In the genomic region with DNA sequence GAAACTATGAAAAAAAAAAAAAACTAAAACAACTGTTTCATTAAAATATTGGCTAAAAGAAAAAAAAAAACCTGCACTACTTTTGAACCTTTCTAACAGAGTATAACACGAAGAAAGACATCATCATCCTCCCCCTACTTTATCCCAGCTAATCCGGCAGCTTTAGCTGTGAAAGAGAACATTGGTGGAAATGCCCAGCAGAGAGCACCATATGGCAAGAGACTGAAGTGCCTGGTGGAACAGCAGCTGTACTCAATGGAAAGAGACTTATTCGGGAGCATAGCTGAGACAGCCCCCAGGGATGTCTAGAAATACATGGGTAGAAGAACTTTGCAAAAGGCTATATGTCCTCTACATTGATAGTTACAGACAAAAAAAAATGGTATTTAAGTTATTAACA, we compare ENCODE assay signal across 8 cellular contexts. TPM values are rescaled to one million over a fixed set of nuclear protein-coding genes. Genes with fewer than 3 reads are reported as not detected.
DNase-seq lines count a peak whose midpoint lies in the region; ATAC-seq and TF ChIP-seq lines count a peak whose summit lies in the region.

No MANE protein-coding gene starts in this region.

- CTCF ChIA-PET in CD4-positive, alpha-beta T cell (lab: Charles Lee): interaction anchor here (3.1 kb wide), 1 partner anchor 11 kb away, joined by 8 read pairs; no protein-coding TSS in a partner anchor

- peaks cover 5% of the 10 kb centered on the region for H3K9me3 Mint-ChIP-seq in activated CD4-positive, alpha-beta T cell treated with anti-CD3 and anti-CD28 coated beads, Interleukin-2, amount 10 ng/mL, durations not matched to agents 24 days and 14 days
- H3K9me3 Mint-ChIP-seq in stimulated activated effector memory CD8-positive, alpha-beta T cell treated with anti-CD3 and anti-CD28 coated beads, Interleukin-12 subunit alpha, Interleukin-12 subunit beta, amount 100 ng/mL, for 72 hours: peaks cover 6% of the 10 kb centered on the region
- H3K9me3 Mint-ChIP-seq in CD4-positive, alpha-beta T cell: peaks cover 6% of the 10 kb centered on the region

- no peaks in the 10 kb centered on the region for H3K9me3 ChIP-seq in fibroblast of lung (ENCODE audit: control insufficient read depth, insufficient read depth, low read depth, low read length)
- H3K9me3 ChIP-seq in CD4-positive, alpha-beta T cell (ENCODE audit: control insufficient read depth, low read length): peaks cover 9% of the 10 kb centered on the region

- TF ChIP-seq CTCF in fibroblast of lung (conservative IDR thresholded peaks at IDR 0.05 in 1 of 2, IDR thresholded peaks at IDR 0.05 in 1 of 2; ENCODE audit: low read depth in 1 of 2, low read length in 2 of 2) (peak; percentile 20 to 26), lower leg skin (IDR thresholded peaks at IDR 0.05) (no peak)
- TF ChIP-seq CTCF in CD4-positive, alpha-beta T cell (IDR thresholded peaks at IDR 0.05): no peak

- no peaks in the 10 kb centered on the region for H3K4me1 ChIP-seq in fibroblast of lung (ENCODE audit: control insufficient read depth, extremely low read depth, insufficient read depth, low read length)

- no peak for TF ChIP-seq POLR2A in lower leg skin (IDR thresholded peaks at IDR 0.05)

- no peaks in the 10 kb centered on the region for H3K36me3 ChIP-seq in fibroblast of lung (ENCODE audit: control insufficient read depth, insufficient read depth, low read length)

- no peaks in the 10 kb centered on the region for H4K20me1 ChIP-seq in fibroblast of lung (ENCODE audit: control insufficient read depth, extremely low read depth, insufficient read depth, low read length)

- intact Hi-C loops in activated CD4-positive, alpha-beta T cell treated with anti-CD3 and anti-CD28 coated beads, Interleukin-2, amount 10 ng/mL, durations not matched to agents 24 days and 14 days (cut with micrococcal nuclease): no loop called here
- intact Hi-C loops in lower leg skin (cut with DNase I; ENCODE audit: low total_unique reads): no loop called here
- intact Hi-C loops in CD4-positive, alpha-beta T cell (cut with DNase I, micrococcal nuclease): no loop called here

- H3K4me3 Mint-ChIP-seq in activated CD4-positive, alpha-beta T cell treated with anti-CD3 and anti-CD28 coated beads, Interleukin-2, amount 10 ng/mL, durations not matched to agents 24 days and 14 days: no peak overlapping the region
- H3K4me3 Mint-ChIP-seq in stimulated activated effector memory CD8-positive, alpha-beta T cell treated with anti-CD3 and anti-CD28 coated beads, Interleukin-12 subunit alpha, Interleukin-12 subunit beta, amount 100 ng/mL, for 72 hours: no peak overlapping the region
- H3K4me3 Mint-ChIP-seq in CD4-positive, alpha-beta T cell: no peak overlapping the region

- no peak overlapping the region for H3K9ac ChIP-seq in fibroblast of lung (ENCODE audit: insufficient read depth, low read length)

- ATAC-seq in stimulated activated effector memory CD8-positive, alpha-beta T cell treated with anti-CD3 and anti-CD28 coated beads, Interleukin-12 subunit alpha, Interleukin-12 subunit beta, amount 100 ng/mL, for 72 hours: peak; percentile 21
- no peak for ATAC-seq in CD4-positive, alpha-beta T cell (ENCODE audit: poor library complexity)

- H3K36me3 Mint-ChIP-seq in activated CD4-positive, alpha-beta T cell treated with anti-CD3 and anti-CD28 coated beads, Interleukin-2, amount 10 ng/mL, durations not matched to agents 24 days and 14 days (ENCODE audit: low read depth): no peaks in the 10 kb centered on the region
- no peaks in the 10 kb centered on the region for H3K36me3 Mint-ChIP-seq in stimulated activated effector memory CD8-positive, alpha-beta T cell treated with anti-CD3 and anti-CD28 coated beads, Interleukin-12 subunit alpha, Interleukin-12 subunit beta, amount 100 ng/mL, for 72 hours
- no peaks in the 10 kb centered on the region for H3K36me3 Mint-ChIP-seq in CD4-positive, alpha-beta T cell (ENCODE audit: low read depth)

- WGBS in lower leg skin, 2 donors: 14 to 26% methylated on average over 3 of the region's 3 CpGs

- no peak overlapping the region for H3K4me2 ChIP-seq in fibroblast of lung (ENCODE audit: extremely low read depth, insufficient read depth, low read length)

- H3K4me3 ChIP-seq in fibroblast of lung (replicated peaks in 1 of 4; ENCODE audit: control extremely low read depth in 1 of 4, insufficient read depth in 1 of 4, low read depth in 3 of 4, low read length in 4 of 4): no peak overlapping the region
- no peak overlapping the region for H3K4me3 ChIP-seq in lower leg skin (ENCODE audit: low read depth, poor library complexity, severe bottlenecking)

- no peaks in the 10 kb centered on the region for H3K27me3 ChIP-seq in fibroblast of lung (ENCODE audit: control insufficient read depth, insufficient read depth, low read length)
- no peaks in the 10 kb centered on the region for H3K27me3 ChIP-seq in CD4-positive, alpha-beta T cell (ENCODE audit: control insufficient read depth, insufficient read depth, low read length)

- peaks cover 13% of the 10 kb centered on the region for H3K27me3 Mint-ChIP-seq in activated CD4-positive, alpha-beta T cell treated with anti-CD3 and anti-CD28 coated beads, Interleukin-2, amount 10 ng/mL, durations not matched to agents 24 days and 14 days
- no peaks in the 10 kb centered on the region for H3K27me3 Mint-ChIP-seq in CD4-positive, alpha-beta T cell

- no peak overlapping the region for H3K27ac ChIP-seq in fibroblast of lung (ENCODE audit: insufficient read depth, low read length)
- no peak overlapping the region for H3K27ac ChIP-seq in CD4-positive, alpha-beta T cell (ENCODE audit: low read depth, low read length)

- H2AFZ ChIP-seq in fibroblast of lung (ENCODE audit: low read length): no peak overlapping the region

- H3K79me2 ChIP-seq in fibroblast of lung (ENCODE audit: control insufficient read depth, insufficient read depth, low read length): no peaks in the 10 kb centered on the region

- H3K4me1 Mint-ChIP-seq in activated CD4-positive, alpha-beta T cell treated with anti-CD3 and anti-CD28 coated beads, Interleukin-2, amount 10 ng/mL, durations not matched to agents 24 days and 14 days: no peaks in the 10 kb centered on the region
- H3K4me1 Mint-ChIP-seq in stimulated activated effector memory CD8-positive, alpha-beta T cell treated with anti-CD3 and anti-CD28 coated beads, Interleukin-12 subunit alpha, Interleukin-12 subunit beta, amount 100 ng/mL, for 72 hours: no peaks in the 10 kb centered on the region
- no peaks in the 10 kb centered on the region for H3K4me1 Mint-ChIP-seq in CD4-positive, alpha-beta T cell (ENCODE audit: low read depth)

- H3K27ac Mint-ChIP-seq in activated CD4-positive, alpha-beta T cell treated with anti-CD3 and anti-CD28 coated beads, Interleukin-2, amount 10 ng/mL, durations not matched to agents 24 days and 14 days: no peak overlapping the region
- no peak overlapping the region for H3K27ac Mint-ChIP-seq in stimulated activated effector memory CD8-positive, alpha-beta T cell treated with anti-CD3 and anti-CD28 coated beads, Interleukin-12 subunit alpha, Interleukin-12 subunit beta, amount 100 ng/mL, for 72 hours
- no peak overlapping the region for H3K27ac Mint-ChIP-seq in CD4-positive, alpha-beta T cell

- POLR2A ChIA-PET in CD4-positive, alpha-beta T cell (lab: Charles Lee): no interaction called here

- peak; percentile 58 for DNase-seq in activated CD4-positive, alpha-beta T cell treated with anti-CD3 and anti-CD28 coated beads, Interleukin-2, amount 10 ng/mL, durations not matched to agents 24 days and 14 days
- DNase-seq in activated CD4-positive, alpha-beta T cell treated with anti-CD3 and anti-CD28 coated beads for 48 hours: no peak
- DNase-seq in NCI-H748 treated with DMSO at 0.1 percent for 48 hours (lab: John Stamatoyannopoulos, UW) (peak; percentile 4), fibroblast of lung (ENCODE audit: low read depth in 2 of 2) (peak; percentile 21 to 26), lower leg skin (ENCODE audit: low spot score in 2 of 2) (no peak)
- no peak for DNase-seq in stimulated activated effector memory CD8-positive, alpha-beta T cell treated with anti-CD3 and anti-CD28 coated beads, Interleukin-12 subunit alpha, Interleukin-12 subunit beta, amount 100 ng/mL, for 72 hours (ENCODE audit: low spot score in 2 of 2)
- DNase-seq in CD4-positive, alpha-beta T cell: no peak
- DNase-seq in stimulated activated CD4-positive, alpha-beta T cell treated with anti-CD3 and anti-CD28 coated beads, Interleukin-4, amount 100 ng/mL, for 4 hours: no peak

RNA-seq across cellular contexts. Expression of gene STPG2, which starts 30.3 kb away (rescaled TPM):
- total RNA-seq in activated CD4-positive, alpha-beta T cell treated with anti-CD3 and anti-CD28 coated beads, Interleukin-2, amount 10 ng/mL, durations not matched to agents 24 days and 14 days: not detected in 2 replicates
- total RNA-seq in fibroblast of lung (under 0.01 and 0.17 TPM in 2 replicates), lower leg skin (under 1 TPM; 0.21 to 0.84 (median 0.38) TPM)
- not detected in 2 replicates for polyA plus RNA-seq in fibroblast of lung
- polyA plus RNA-seq in fibroblast of lung (2012): not detected in 2 replicates
- not detected in 2 replicates for polyA minus RNA-seq in fibroblast of lung (ENCODE audit: low replicate concordance)
- under 1 TPM; 0.22 to 0.28 TPM for total RNA-seq in CD4-positive, alpha-beta T cell

Comparison
In these comparisons a context has a peak if more than half of its experiments do, and no peak if none do; other contexts are left out.
1. DNase-seq: peak in activated CD4-positive, alpha-beta T cell treated with anti-CD3 and anti-CD28 coated beads, Interleukin-2, amount 10 ng/mL, durations not matched to agents 24 days and 14 days (single experiment), NCI-H748 treated with DMSO at 0.1 percent for 48 hours (single experiment) and fibroblast of lung (2 of 2); none in activated CD4-positive, alpha-beta T cell treated with anti-CD3 and anti-CD28 coated beads for 48 hours (single experiment), stimulated activated effector memory CD8-positive, alpha-beta T cell treated with anti-CD3 and anti-CD28 coated beads, Interleukin-12 subunit alpha, Interleukin-12 subunit beta, amount 100 ng/mL, for 72 hours (0 of 2), lower leg skin (0 of 2), CD4-positive, alpha-beta T cell (0 of 10) and stimulated activated CD4-positive, alpha-beta T cell treated with anti-CD3 and anti-CD28 coated beads, Interleukin-4, amount 100 ng/mL, for 4 hours (0 of 2).
2. CTCF ChIP-seq: peak in fibroblast of lung (2 of 2); none in lower leg skin (0 of 3) and CD4-positive, alpha-beta T cell (single experiment).